Comparison of ENCODE assay signal across 1 cellular context in the genomic region with DNA sequence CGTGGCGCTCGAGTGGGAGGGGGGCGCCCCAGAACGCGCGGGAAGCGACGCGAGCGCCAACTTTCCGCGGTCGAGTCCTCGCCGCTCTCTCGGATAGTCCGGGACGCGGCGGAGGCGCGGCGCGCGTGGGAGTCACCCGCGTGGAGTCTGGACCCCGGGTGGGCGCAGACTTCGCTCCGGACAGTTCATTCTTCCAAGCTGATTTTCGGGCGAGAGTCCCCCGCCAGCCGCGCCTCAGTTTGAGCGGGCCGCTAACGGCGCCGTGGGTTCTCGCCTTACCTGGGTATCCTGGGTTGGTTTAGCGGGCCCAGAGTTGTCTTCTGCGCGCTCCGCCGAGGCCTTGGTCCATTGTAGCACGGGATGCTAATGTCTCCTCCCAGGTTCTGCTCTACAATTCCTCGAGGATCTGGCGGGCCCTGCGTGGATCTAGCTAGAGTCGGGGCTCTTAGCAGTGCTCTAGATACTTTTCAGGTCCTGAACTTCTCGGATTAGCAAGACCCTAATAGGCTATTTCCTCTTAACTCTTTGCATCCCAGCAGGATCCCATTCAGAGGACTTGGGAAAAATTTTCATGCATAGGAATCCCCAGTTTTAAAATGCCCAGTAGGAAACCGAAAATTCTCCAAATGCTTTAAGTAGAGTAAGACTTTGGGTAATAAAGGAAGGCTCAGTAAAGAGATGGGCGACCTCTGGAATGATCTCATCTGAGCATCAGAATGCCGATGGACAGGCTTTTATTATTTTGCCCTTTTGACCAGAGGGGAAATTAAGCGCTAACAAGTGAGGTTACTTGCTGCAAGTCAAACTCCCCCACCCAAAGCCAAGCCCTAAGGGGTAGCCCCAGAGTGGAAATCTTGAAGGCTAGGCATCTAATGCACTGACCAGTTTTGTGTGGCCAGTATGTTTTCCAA.
TF ChIP-seq lines count a peak whose summit lies in the region.

No MANE protein-coding gene starts in this region.

TF ChIP-seq in GM12878, 131 proteins besides CTCF, POLR2A, EP300 and RAD21:
- TF ChIP-seq BACH1 (IDR thresholded peaks at IDR 0.05; ENCODE audit: borderline replicate concordance): peak; percentile 54; the same call in 1 of the 2 replicates
- no peak for TF ChIP-seq ASH2L (IDR thresholded peaks at IDR 0.05; ENCODE audit: borderline replicate concordance, low read depth)
- no peak for TF ChIP-seq PAX5 (IDR thresholded peaks at IDR 0.05; ENCODE audit: borderline replicate concordance, low read depth, low read length)
- peak; percentile 37 to 86; a peak in 3 of 4 replicates for TF ChIP-seq BHLHE40 (IDR thresholded peaks at IDR 0.05; ENCODE audit: borderline replicate concordance in 1 of 2, low read depth in 2 of 2, low read length in 1 of 2)
- TF ChIP-seq SUZ12 (IDR thresholded peaks at IDR 0.05; ENCODE audit: unreplicated experiment): peak; percentile 65
- 0 out of 2 replicates have a peak, but pooled peaks have one; percentile 38 for TF ChIP-seq GATAD2B (conservative IDR thresholded peaks at IDR 0.05; ENCODE audit: low read depth)
- no peak for TF ChIP-seq CHD1 (IDR thresholded peaks at IDR 0.05; ENCODE audit: low read depth, low read length)
